23 cellular contexts compared by ENCODE assay signal in genomic region chr10:24963646-24964045, GRCh38. TPM values are rescaled to one million over a fixed set of nuclear protein-coding genes. Genes with fewer than 3 reads are reported as not detected.
DNase-seq lines count a peak whose midpoint lies in the region; ATAC-seq, FAIRE-seq and TF ChIP-seq lines count a peak whose summit lies in the region.
"Had no signal": no experiment of that assay in that cellular context is flagged by ENCODE, and none has a peak within 500 bp of the region (broad histone marks: within the 10 kb centered on the region; RNA-seq: fewer than 3 reads in every experiment).

No MANE protein-coding gene starts in this region.

- no peak for TF ChIP-seq POLR2A in uterus (IDR thresholded peaks at IDR 0.05)

- intact Hi-C loops in activated CD4-positive, alpha-beta T cell treated with anti-CD3 and anti-CD28 coated beads for 36 hours (cut with DNase I, micrococcal nuclease): no loop called here
- intact Hi-C loops in uterus (cut with DNase I; ENCODE audit: low total_unique reads): no loop called here

- H3K79me2 ChIP-seq in hepatocyte: no peaks in the 10 kb centered on the region

- WGBS in hepatocyte (ENCODE audit: low lambda C conversion rate, missing lambda C conversion rate): 64% methylated on average over 4 of the region's 4 CpGs

- no peaks in the 10 kb centered on the region for H3K36me3 Mint-ChIP-seq in activated CD4-positive, alpha-beta T cell treated with anti-CD3 and anti-CD28 coated beads for 36 hours (ENCODE audit: low read depth)

- H3K4me2 ChIP-seq in hepatocyte: no peak overlapping the region
- H3K4me2 ChIP-seq: BLaER1 treated with 17β-estradiol and CSF1 and Interleukin-3, amounts not matched to agents 10 nM and 100 nM; SK-N-SH had no signal

- no peaks in the 10 kb centered on the region for H3K9me3 Mint-ChIP-seq in activated CD4-positive, alpha-beta T cell treated with anti-CD3 and anti-CD28 coated beads for 36 hours (ENCODE audit: low read depth)
- H3K9me3 Mint-ChIP-seq: CD8-positive, alpha-beta memory T cell; HFFc6; IgD-negative memory B cell had no signal

- H3K4me1 ChIP-seq in hepatocyte (ENCODE audit: insufficient read depth) (peaks cover 21% of the 10 kb centered on the region), uterus (no peaks in the 10 kb centered on the region)
- H3K4me1 ChIP-seq: BLaER1 treated with 17β-estradiol and CSF1 and Interleukin-3, amounts not matched to agents 10 nM and 100 nM had no signal

- H2AFZ ChIP-seq in hepatocyte: no peak overlapping the region

- H3K4me3 Mint-ChIP-seq in activated CD4-positive, alpha-beta T cell treated with anti-CD3 and anti-CD28 coated beads for 36 hours: no peak overlapping the region
- H3K4me3 Mint-ChIP-seq: CD8-positive, alpha-beta memory T cell; HFFc6; IgD-negative memory B cell had no signal

- POLR2A ChIA-PET in activated CD4-positive, alpha-beta T cell treated with anti-CD3 and anti-CD28 coated beads for 36 hours (lab: Charles Lee): no interaction called here

- no peaks in the 10 kb centered on the region for H4K20me1 ChIP-seq in hepatocyte (ENCODE audit: insufficient read depth, poor library complexity, severe bottlenecking)
- H4K20me1 ChIP-seq: BLaER1 treated with 17β-estradiol and CSF1 and Interleukin-3, amounts not matched to agents 10 nM and 100 nM had no signal

- H3K36me3 ChIP-seq in hepatocyte (replicated peaks; ENCODE audit: insufficient read depth, low read depth): no peaks in the 10 kb centered on the region
- H3K36me3 ChIP-seq in uterus: no peaks in the 10 kb centered on the region
- H3K36me3 ChIP-seq: BLaER1 treated with 17β-estradiol and CSF1 and Interleukin-3, amounts not matched to agents 10 nM and 100 nM had no signal

- CTCF ChIA-PET in activated CD4-positive, alpha-beta T cell treated with anti-CD3 and anti-CD28 coated beads for 36 hours (lab: Charles Lee): interaction anchor here (0.6 to 1.4 kb wide), 3 partner anchors 8 to 386 kb away, joined by 3 to 4 read pairs (median 4); no protein-coding TSS in a partner anchor

- H3K9me2 ChIP-seq in hepatocyte (replicated peaks; ENCODE audit: insufficient read depth): no peaks in the 10 kb centered on the region
- H3K9me2 ChIP-seq: SK-N-SH had no signal

- DNase-seq in Caki2 (ENCODE audit: low read depth) (peak; percentile 66), RCC 7860 (ENCODE audit: low spot score) (peak; percentile 76), hepatocyte (ENCODE audit: low spot score) (no peak), retina (peak; percentile 56), uterus (no peak)
- DNase-seq in activated CD4-positive, alpha-beta T cell treated with anti-CD3 and anti-CD28 coated beads for 36 hours: no peak
- DNase-seq: CD8-positive, alpha-beta memory T cell; DMS79; NCI-H1105 treated with DMSO at 0.1 percent for 48 hours; NCI-H1694; SHP77 treated with DMSO at 0.1 percent for 48 hours; SK-N-SH had no signal

- H3K4me3 ChIP-seq in hepatocyte (no peak overlapping the region), uterus (no peak overlapping the region)
- H3K4me3 ChIP-seq: BLaER1 treated with 17β-estradiol and CSF1 and Interleukin-3, amounts not matched to agents 10 nM and 100 nM had no signal

- no peak overlapping the region for H3K27ac Mint-ChIP-seq in activated CD4-positive, alpha-beta T cell treated with anti-CD3 and anti-CD28 coated beads for 36 hours
- H3K27ac Mint-ChIP-seq: CD8-positive, alpha-beta memory T cell; HFFc6; IgD-negative memory B cell had no signal

- TF ChIP-seq CTCF in hepatocyte (IDR thresholded peaks at IDR 0.05; ENCODE audit: poor library complexity) (no peak), uterus (IDR thresholded peaks at IDR 0.05) (no peak)

- H3K27me3 ChIP-seq in hepatocyte (no peaks in the 10 kb centered on the region), uterus (no peaks in the 10 kb centered on the region)
- H3K27me3 ChIP-seq: BLaER1 treated with 17β-estradiol and CSF1 and Interleukin-3, amounts not matched to agents 10 nM and 100 nM had no signal

- H3K27ac ChIP-seq in hepatocyte (peak overlapping the region; percentile 71), uterus (no peak overlapping the region)
- H3K27ac ChIP-seq: BLaER1 treated with 17β-estradiol and CSF1 and Interleukin-3, amounts not matched to agents 10 nM and 100 nM; HL-60 had no signal

- no peak for ATAC-seq in activated CD4-positive, alpha-beta T cell treated with anti-CD3 and anti-CD28 coated beads for 36 hours
- ATAC-seq in HG03565 (IDR thresholded peaks at IDR 0.05; ENCODE audit: unreplicated experiment): no peak

- in situ Hi-C loops in Caki2 (cut with HindIII; ENCODE audit: low pct_unique_long_range_greater_than_20kb, low sequenced_read_pairs): no loop called here

- peaks cover 8% of the 10 kb centered on the region for H3K4me1 Mint-ChIP-seq in activated CD4-positive, alpha-beta T cell treated with anti-CD3 and anti-CD28 coated beads for 36 hours
- H3K4me1 Mint-ChIP-seq: CD8-positive, alpha-beta memory T cell; IgD-negative memory B cell had no signal

- no peaks in the 10 kb centered on the region for H3K27me3 Mint-ChIP-seq in activated CD4-positive, alpha-beta T cell treated with anti-CD3 and anti-CD28 coated beads for 36 hours
- H3K27me3 Mint-ChIP-seq: CD8-positive, alpha-beta memory T cell; IgD-negative memory B cell had no signal

- H3K9me3 ChIP-seq in hepatocyte (ENCODE audit: low read depth) (no peaks in the 10 kb centered on the region), uterus (no peaks in the 10 kb centered on the region)
- H3K9me3 ChIP-seq: BLaER1 treated with 17β-estradiol and CSF1 and Interleukin-3, amounts not matched to agents 10 nM and 100 nM; SK-N-SH had no signal

- no peak for FAIRE-seq in RCC 7860 (lab: Jason Lieb, UNC)
- FAIRE-seq: D721Med had no signal

RNA-seq across cellular contexts. Expression of gene PRTFDC1, which starts 11.2 kb away (rescaled TPM):
- 7.9 and 9.8 TPM in 2 replicates for total RNA-seq in Caki2 (2014; rRNA removed; shearing (Covaris generic); ENCODE audit: low replicate concordance)
- total RNA-seq in hepatocyte (14.7 and 14.8 TPM in 2 replicates), uterus (10 to 100 TPM in 2 of 4 donors, 1 to 10 TPM in 2; 1.3 to 38.7 (median 20.3) TPM)
- 6.0 and 6.4 TPM in 2 replicates for polyA plus RNA-seq in hepatocyte
- under 1 TPM; 0.32 to 0.71 TPM for total RNA-seq in activated CD4-positive, alpha-beta T cell treated with anti-CD3 and anti-CD28 coated beads for 36 hours
- total RNA-seq: HT1080, RPMI7951 had no signal
- polyA plus RNA-seq: IgD-negative memory B cell had no signal

RNA-seq across cellular contexts. Expression of gene ENKUR, which starts 52.3 kb away (rescaled TPM):
- 0.07 TPM in 1 of 2 replicates, not detected in the other for total RNA-seq in Caki2 (2014; rRNA removed; shearing (Covaris generic); ENCODE audit: low replicate concordance)
- total RNA-seq in hepatocyte: 1.4 and 3.1 TPM in 2 replicates
- 0.12 and 1.6 TPM in 2 replicates for polyA plus RNA-seq in hepatocyte
- under 1 TPM in 1 of 2 experiments, not detected in 1; 0.11 TPM for total RNA-seq in activated CD4-positive, alpha-beta T cell treated with anti-CD3 and anti-CD28 coated beads for 36 hours
- total RNA-seq in uterus: 1 to 10 TPM in 2 of 4 donors, under 1 TPM in 1, not detected in 1; 0.73 to 10.0 (median 2.3) TPM
- total RNA-seq: CD8-positive, alpha-beta memory T cell; H4; LHCN-M2; NCI-H460 had no signal
- polyA plus RNA-seq: CD8-positive, alpha-beta memory T cell had no signal

RNA-seq across cellular contexts. Expression of gene THNSL1, which starts 52.8 kb away (rescaled TPM):
- 3.3 and 12.7 TPM in 2 replicates for total RNA-seq in Caki2 (2014; rRNA removed; shearing (Covaris generic); ENCODE audit: low replicate concordance)
- total RNA-seq in hepatocyte (6.3 and 7.1 TPM in 2 replicates), uterus (10 to 100 TPM in 1 of 4 donors, 1 to 10 TPM in 3; 1.3 to 17.2 (median 5.1) TPM)
- 2.5 and 4.9 TPM in 2 replicates for polyA plus RNA-seq in hepatocyte
- 1 to 10 TPM; 8.0 to 9.5 TPM for total RNA-seq in activated CD4-positive, alpha-beta T cell treated with anti-CD3 and anti-CD28 coated beads for 36 hours

Comparison
In these comparisons a context has a peak if more than half of its experiments do, and no peak if none do; other contexts are left out.
1. DNase-seq: peak in Caki2 (single experiment), RCC 7860 (single experiment) and retina (single experiment); none in hepatocyte (single experiment), activated CD4-positive, alpha-beta T cell treated with anti-CD3 and anti-CD28 coated beads for 36 hours (single experiment) and uterus (0 of 2).